8 cellular contexts compared by ENCODE assay signal in genomic region chr16:27237229-27238015, GRCh38. TPM values are rescaled to one million over a fixed set of nuclear protein-coding genes. Genes with fewer than 3 reads are reported as not detected.
A peak's percentile ranks its signal among the peaks of the same experiment; 100 is the strongest.
DNase-seq lines count a peak whose midpoint lies in the region; ATAC-seq and TF ChIP-seq lines count a peak whose summit lies in the region.

No MANE protein-coding gene starts in this region.

- peak; percentile 59 to 89 (median 72) for DNase-seq in CD4-positive, CD25-positive, alpha-beta regulatory T cell
- peak; percentile 85 for DNase-seq in KBM-7
- DNase-seq in activated CD8-positive, alpha-beta memory T cell treated with anti-CD3 and anti-CD28 coated beads for 4 hours (ENCODE audit: low read depth in 2 of 2) = peak; percentile 70 to 82
- peak; percentile 54 to 56 for DNase-seq in erythroblast (lab: John Stamatoyannopoulos, UW)
- no peak for DNase-seq in smooth muscle cell (lab: John Stamatoyannopoulos, UW; ENCODE audit: unreplicated experiment)
- DNase-seq in HCEC 1CT = no peak
- no peak for DNase-seq in COLO668 (lab: John Stamatoyannopoulos, UW; ENCODE audit: unreplicated experiment)

- ATAC-seq in CD4-positive, CD25-positive, alpha-beta regulatory T cell (ENCODE audit: low read depth in 2 of 2) = peak; percentile 60 to 65
- ATAC-seq in GM21360 (IDR thresholded peaks at IDR 0.05; ENCODE audit: unreplicated experiment) = peak; percentile 51

- H3K27ac ChIP-seq in CD4-positive, CD25-positive, alpha-beta regulatory T cell (ENCODE audit: insufficient read depth, low read length, poor library complexity, severe bottlenecking) = peak overlapping the region; percentile 93
- H3K27ac ChIP-seq in smooth muscle cell (ENCODE audit: low read depth) = peak overlapping the region; percentile 78

- H3K4me1 ChIP-seq in CD4-positive, CD25-positive, alpha-beta regulatory T cell (ENCODE audit: control insufficient read depth, insufficient read depth, low read length, poor library complexity, severe bottlenecking) = peaks cover 62% of the 10 kb centered on the region
- peaks cover 12% of the 10 kb centered on the region for H3K4me1 ChIP-seq in smooth muscle cell (ENCODE audit: low read depth)

- peak overlapping the region; percentile 49 for H2AFZ ChIP-seq in smooth muscle cell (ENCODE audit: low read depth)

- H3K27ac Mint-ChIP-seq in CD4-positive, CD25-positive, alpha-beta regulatory T cell = peak overlapping the region; percentile 92 to 100 (median 99)

- H3K4me2 ChIP-seq in smooth muscle cell = peak overlapping the region; percentile 23

- no peak overlapping the region for H3K9ac ChIP-seq in smooth muscle cell (ENCODE audit: low read depth)

- H4K20me1 ChIP-seq in smooth muscle cell (ENCODE audit: low read depth) = no peaks in the 10 kb centered on the region

- no peaks in the 10 kb centered on the region for H3K9me3 ChIP-seq in CD4-positive, CD25-positive, alpha-beta regulatory T cell (ENCODE audit: control insufficient read depth in 2 of 2, low read length in 2 of 2)
- H3K9me3 ChIP-seq in smooth muscle cell (replicated peaks; ENCODE audit: low read depth) = no peaks in the 10 kb centered on the region

- no peaks in the 10 kb centered on the region for H3K27me3 Mint-ChIP-seq in CD4-positive, CD25-positive, alpha-beta regulatory T cell

- in situ Hi-C loops in KBM-7 (cut with MboI; ENCODE audit: low pct_unique_long_range_greater_than_20kb, low sequenced_read_pairs) = no loop called here

- TF ChIP-seq POLR2A in erythroblast (IDR thresholded peaks at IDR 0.05; ENCODE audit: low read length) = peak; percentile 90

- TF ChIP-seq CTCF in smooth muscle cell (IDR thresholded peaks at IDR 0.05; ENCODE audit: borderline replicate concordance, insufficient read depth, poor library complexity, severe bottlenecking) = no peak

- 76% methylated on average over 22 of the region's 22 CpGs for WGBS in smooth muscle cell (ENCODE audit: low lambda C conversion rate)

- no peaks in the 10 kb centered on the region for H3K36me3 ChIP-seq in CD4-positive, CD25-positive, alpha-beta regulatory T cell (ENCODE audit: control insufficient read depth, insufficient read depth, low read length)
- H3K36me3 ChIP-seq in smooth muscle cell (ENCODE audit: low read depth) = no peaks in the 10 kb centered on the region

- H3K79me2 ChIP-seq in smooth muscle cell (ENCODE audit: low read depth) = no peaks in the 10 kb centered on the region

- peak overlapping the region; percentile 48 for H3K4me3 ChIP-seq in CD4-positive, CD25-positive, alpha-beta regulatory T cell (ENCODE audit: low read depth, low read length)
- H3K4me3 ChIP-seq in smooth muscle cell = no peak overlapping the region

- H3K36me3 Mint-ChIP-seq in CD4-positive, CD25-positive, alpha-beta regulatory T cell = peaks cover 4% of the 10 kb centered on the region

- H3F3A ChIP-seq in smooth muscle cell (ENCODE audit: low read depth) = no peaks in the 10 kb centered on the region

- peaks cover 23 to 93% (median 52%) of the 10 kb centered on the region in 4 donors for H3K4me1 Mint-ChIP-seq in CD4-positive, CD25-positive, alpha-beta regulatory T cell

- peak overlapping the region; percentile 68 to 84 (median 82) for H3K4me3 Mint-ChIP-seq in CD4-positive, CD25-positive, alpha-beta regulatory T cell

- no peaks in the 10 kb centered on the region for H3K27me3 ChIP-seq in CD4-positive, CD25-positive, alpha-beta regulatory T cell (ENCODE audit: control insufficient read depth, insufficient read depth, low read length)
- H3K27me3 ChIP-seq in smooth muscle cell (ENCODE audit: low read depth) = no peaks in the 10 kb centered on the region

- no peaks in the 10 kb centered on the region for H3K9me3 Mint-ChIP-seq in CD4-positive, CD25-positive, alpha-beta regulatory T cell

RNA-seq across cellular contexts. Expression of gene NSMCE1, which starts 31.1 kb away (rescaled TPM):
- total RNA-seq in CD4-positive, CD25-positive, alpha-beta regulatory T cell = 40.0 TPM
- 100 to 1,000 TPM; 128 to 156 (median 138) TPM for polyA plus RNA-seq in CD4-positive, CD25-positive, alpha-beta regulatory T cell
- total RNA-seq in smooth muscle cell = 35.7 and 36.9 TPM in 2 replicates
- polyA plus RNA-seq in smooth muscle cell = 59.1 and 61.2 TPM in 2 replicates

RNA-seq across cellular contexts. Expression of gene KDM8, which starts 34.1 kb away (rescaled TPM):
- 14.7 TPM for total RNA-seq in CD4-positive, CD25-positive, alpha-beta regulatory T cell
- polyA plus RNA-seq in CD4-positive, CD25-positive, alpha-beta regulatory T cell = 1 to 10 TPM; 2.8 to 8.8 (median 4.3) TPM
- total RNA-seq in smooth muscle cell = 0.81 and 2.6 TPM in 2 replicates
- polyA plus RNA-seq in smooth muscle cell = 3.1 and 3.5 TPM in 2 replicates

Comparison
In these comparisons a context has a peak if more than half of its experiments do, and no peak if none do; other contexts are left out.
1. DNase-seq: peak in CD4-positive, CD25-positive, alpha-beta regulatory T cell (3 of 3), KBM-7 (single experiment), activated CD8-positive, alpha-beta memory T cell treated with anti-CD3 and anti-CD28 coated beads for 4 hours (2 of 2) and erythroblast (2 of 2); none in smooth muscle cell (single experiment), HCEC 1CT (single experiment) and COLO668 (single experiment).